26 cellular contexts compared by ENCODE assay signal in the genomic region with DNA sequence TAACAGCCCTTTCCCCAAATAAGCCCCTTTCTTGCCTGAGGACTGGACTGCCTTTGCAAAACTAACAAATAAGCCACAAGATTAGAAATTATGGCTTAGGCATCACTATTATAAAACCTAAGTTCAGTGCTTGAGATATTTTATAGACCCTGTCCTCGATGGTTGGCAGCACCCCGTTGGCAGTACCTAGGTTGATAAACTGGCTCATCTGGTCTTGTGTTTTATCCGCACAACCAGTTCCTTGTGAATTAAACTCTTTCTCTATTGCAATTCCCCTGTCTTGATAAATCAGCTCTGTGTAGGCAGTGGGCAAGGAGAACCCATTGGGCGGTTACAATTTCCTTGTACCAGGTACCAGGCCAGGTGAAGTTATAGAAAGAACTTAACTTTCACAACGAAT. TPM values are rescaled to one million over a fixed set of nuclear protein-coding genes. Genes with fewer than 3 reads are reported as not detected.
A peak's percentile ranks its signal among the peaks of the same experiment; 100 is the strongest.
DNase-seq lines count a peak whose midpoint lies in the region; ATAC-seq and TF ChIP-seq lines count a peak whose summit lies in the region.
"Had no signal": no experiment of that assay in that cellular context is flagged by ENCODE, and none has a peak within 500 bp of the region (broad histone marks: within the 10 kb centered on the region; RNA-seq: fewer than 3 reads in every experiment).

No MANE protein-coding gene starts in this region.

- H3F3A ChIP-seq in PC-3 (ENCODE audit: low read length, unreplicated experiment): peaks cover 27% of the 10 kb centered on the region

- H3K27me3 Mint-ChIP-seq in osteocyte (ENCODE audit: unreplicated experiment): no peaks in the 10 kb centered on the region

- H3K9me3 ChIP-seq in AG04450 (ENCODE audit: control insufficient read depth, insufficient read depth, low read length): no peaks in the 10 kb centered on the region
- no peaks in the 10 kb centered on the region for H3K9me3 ChIP-seq in PC-3 (ENCODE audit: low read length)
- no peaks in the 10 kb centered on the region for H3K9me3 ChIP-seq in mammary epithelial cell (replicated peaks; ENCODE audit: insufficient read depth, low read length)
- H3K9me3 ChIP-seq: BLaER1 treated with 17β-estradiol and CSF1 and Interleukin-3, amounts not matched to agents 10 nM and 100 nM; colonic mucosa; left lung; tibial nerve had no signal

- peak overlapping the region; percentile 78; the same call in 1 of the 2 replicates for H3K9ac ChIP-seq in PC-3 (ENCODE audit: low read length)
- H3K9ac ChIP-seq in mammary epithelial cell (ENCODE audit: insufficient read depth, low read length): no peak overlapping the region
- H3K9ac ChIP-seq: BLaER1 treated with 17β-estradiol and CSF1 and Interleukin-3, amounts not matched to agents 10 nM and 100 nM had no signal

- H3K4me3 Mint-ChIP-seq in osteocyte (ENCODE audit: unreplicated experiment): no peak overlapping the region
- H3K4me3 Mint-ChIP-seq: WTC11 had no signal

- H2AFZ ChIP-seq in PC-3 (ENCODE audit: low read length) (no peak overlapping the region), mammary epithelial cell (ENCODE audit: low read depth, low read length) (no peak overlapping the region)

- peak overlapping the region; percentile 96 for H3K4me2 ChIP-seq in PC-3 (ENCODE audit: low read length)
- H3K4me2 ChIP-seq in mammary epithelial cell (ENCODE audit: insufficient read depth, low read depth, low read length): no peak overlapping the region
- H3K4me2 ChIP-seq: BLaER1 treated with 17β-estradiol and CSF1 and Interleukin-3, amounts not matched to agents 10 nM and 100 nM had no signal

- peaks cover 65% of the 10 kb centered on the region for H3K4me1 ChIP-seq in PC-3 (ENCODE audit: insufficient read depth, low read length)
- peaks cover 58% of the 10 kb centered on the region for H3K4me1 ChIP-seq in mammary epithelial cell (ENCODE audit: insufficient read depth, low read length)

- no peak for ATAC-seq in PC-3
- ATAC-seq: left lung, WTC11 had no signal

- peaks cover 83% of the 10 kb centered on the region for H3K79me2 ChIP-seq in PC-3 (ENCODE audit: low read length)
- H3K79me2 ChIP-seq in mammary epithelial cell (ENCODE audit: insufficient read depth, low read length): peaks cover 78% of the 10 kb centered on the region

- dilution Hi-C loops in mammary epithelial cell (cut with HindIII; ENCODE audit: low sequenced_read_pairs): loop anchor here (10.0 kb wide), 1 partner anchor 47 kb away; no protein-coding TSS in a partner anchor

- H3K9me2 ChIP-seq in PC-3 (replicated peaks; ENCODE audit: low read length): no peaks in the 10 kb centered on the region

- H4K20me1 ChIP-seq in PC-3 (ENCODE audit: low read length) (no peaks in the 10 kb centered on the region), mammary epithelial cell (ENCODE audit: insufficient read depth, low read length) (no peaks in the 10 kb centered on the region)

- BruUV-seq in PC-3 (replicated peaks; lab: Mats Ljungman, UMichigan): no TSS peak
- no TSS peak for BruUV-seq in mammary epithelial cell (replicated peaks; lab: Mats Ljungman, UMichigan)

- CTCF ChIA-PET in AG04450 (lab: Charles Lee): interaction anchor here (2.6 kb wide), 1 partner anchor 9 kb away, joined by 7 read pairs; no protein-coding TSS in a partner anchor
- CTCF ChIA-PET in PC-3 (lab: Charles Lee): no interaction called here
- CTCF ChIA-PET in mammary epithelial cell (lab: Charles Lee; ENCODE audit: low non-redundant PET): no interaction called here

- peaks cover 2% of the 10 kb centered on the region for H3K36me3 Mint-ChIP-seq in osteocyte (ENCODE audit: unreplicated experiment)
- H3K36me3 Mint-ChIP-seq: WTC11 had no signal

- H3K4me3 ChIP-seq in AG04450 (ENCODE audit: low read depth, low read length) (peak overlapping the region; percentile 67), PC-3 (ENCODE audit: low read length) (peak overlapping the region; percentile 64; the same call in 1 of the 2 replicates), mammary epithelial cell (replicated peaks in 1 of 3; ENCODE audit: insufficient read depth in 1 of 3, low read depth in 2 of 3, low read length in 3 of 3) (no peak overlapping the region)
- H3K4me3 ChIP-seq: BLaER1 treated with 17β-estradiol and CSF1 and Interleukin-3, amounts not matched to agents 10 nM and 100 nM; colonic mucosa; left lung; tibial nerve had no signal

- 100% methylated on average over 4 of the region's 5 CpGs for WGBS in mammary epithelial cell (ENCODE audit: low coverage, missing lambda C conversion rate)

- H3K27me3 ChIP-seq in AG04450 (ENCODE audit: control insufficient read depth, insufficient read depth, low read length) (no peaks in the 10 kb centered on the region), PC-3 (ENCODE audit: low read length) (no peaks in the 10 kb centered on the region), mammary epithelial cell (ENCODE audit: insufficient read depth, low read length) (no peaks in the 10 kb centered on the region)
- H3K27me3 ChIP-seq: colonic mucosa, tibial nerve had no signal

- intact Hi-C loops in PC-3 (cut with micrococcal nuclease) (no loop called here), mammary epithelial cell (cut with micrococcal nuclease) (no loop called here)

- peak overlapping the region; percentile 96 for H3K27ac Mint-ChIP-seq in osteocyte (ENCODE audit: unreplicated experiment)
- H3K27ac Mint-ChIP-seq: WTC11 had no signal

- in situ Hi-C loops in mammary epithelial cell (cut with MboI; ENCODE audit: low sequenced_read_pairs in 2 of 2): no loop called here

- POLR2A ChIA-PET in AG04450 (lab: Yijun Ruan, JAX) (no interaction called here), PC-3 (lab: Charles Lee; ENCODE audit: unreplicated experiment) (no interaction called here)

- peaks cover 82% of the 10 kb centered on the region for H3K4me1 Mint-ChIP-seq in osteocyte (ENCODE audit: unreplicated experiment)

- no peak overlapping the region for H3K27ac ChIP-seq in AG04450 (ENCODE audit: low read depth, low read length)
- H3K27ac ChIP-seq in PC-3 (ENCODE audit: low read length): peak overlapping the region; percentile 97
- peak overlapping the region; percentile 99 for H3K27ac ChIP-seq in mammary epithelial cell (ENCODE audit: insufficient read depth, low read depth, low read length)
- H3K27ac ChIP-seq: BLaER1 treated with 17β-estradiol and CSF1 and Interleukin-3, amounts not matched to agents 10 nM and 100 nM; colonic mucosa; left lung; tibial nerve had no signal

- H3K9me3 Mint-ChIP-seq in osteocyte (ENCODE audit: unreplicated experiment): no peaks in the 10 kb centered on the region
- H3K9me3 Mint-ChIP-seq: WTC11 had no signal

- TF ChIP-seq CTCF in AG04450 (IDR thresholded peaks at IDR 0.05; ENCODE audit: low read depth, low read length) (no peak), PC-3 (conservative IDR thresholded peaks at IDR 0.05; ENCODE audit: low read depth, low read length) (no peak), mammary epithelial cell (conservative IDR thresholded peaks at IDR 0.05 in 1 of 2, IDR thresholded peaks at IDR 0.05 in 1 of 2; ENCODE audit: extremely low read depth in 1 of 2, insufficient read depth in 1 of 2, low read depth in 1 of 2, low read length in 2 of 2) (no peak), osteocyte (IDR thresholded peaks at IDR 0.05) (no peak)

- no peaks in the 10 kb centered on the region for H3K36me3 ChIP-seq in PC-3 (ENCODE audit: low read depth, low read length)
- H3K36me3 ChIP-seq in mammary epithelial cell (ENCODE audit: insufficient read depth, low read length): no peaks in the 10 kb centered on the region
- H3K36me3 ChIP-seq: BLaER1 treated with 17β-estradiol and CSF1 and Interleukin-3, amounts not matched to agents 10 nM and 100 nM; colonic mucosa; left lung; tibial nerve had no signal

- no peak for DNase-seq in AG04450 (ENCODE audit: low read depth, low spot score)
- peak; percentile 39 for DNase-seq in PC-3
- DNase-seq in mammary epithelial cell: no peak
- no peak for DNase-seq in osteocyte (ENCODE audit: extremely low spot score, unreplicated experiment)
- DNase-seq in GM19238 (ENCODE audit: insufficient read length, low spot score): no peak
- DNase-seq in NCI-H2029 treated with DMSO at 0.1 percent for 48 hours (lab: John Stamatoyannopoulos, UW): no peak
- no peak for DNase-seq in GM03348 (ENCODE audit: low spot score)
- DNase-seq in hypothalamus (lab: John Stamatoyannopoulos, UW): no peak
- DNase-seq: activated CD4-positive, alpha-beta T cell treated with anti-CD3 and anti-CD28 coated beads, Interleukin-2, amount 50 U/mL, for 1 hour; activated naive CD4-positive, alpha-beta T cell treated with Interleukin-2 at 50 U/mL for 16 hours; activated T-cell treated with anti-CD3 and anti-CD28 coated beads, Interleukin-2, amount 50 U/mL, for 48 hours; colonic mucosa; COR-L47; DMS79 treated with DMSO at 0.1 percent for 48 hours; GF-D8; left lung; mesendoderm; NCI-H1436; Right ventricle myocardium superior; small intestine; stimulated activated CD4-positive, alpha-beta T cell treated with anti-CD3 and anti-CD28 coated beads, Interleukin-2, amount 100 ng/mL, for 24 hours; T-helper 9 cell had no signal

RNA-seq across cellular contexts. Expression of a gene that starts 6.6 kb away (rescaled TPM):
- polyA plus RNA-seq in AG04450 (2011; rRNA removed) (64.3 and 71.0 TPM in 2 replicates), mammary epithelial cell (35.9 TPM)
- 108 and 110 TPM in 2 replicates for polyA minus RNA-seq in AG04450 (2011; rRNA and poly(A)+ RNA removed)
- total RNA-seq in PC-3 (2014; rRNA removed) (32.0 and 39.9 TPM in 2 replicates), mammary epithelial cell (10 to 100 TPM; 67.5 to 71.3 TPM), osteocyte (59.6 and 75.2 TPM in 2 replicates)
- polyA minus RNA-seq in mammary epithelial cell: 57.5 TPM

RNA-seq across cellular contexts. Expression of a gene that starts 40.4 kb away (rescaled TPM):
- not detected in 2 replicates for polyA plus RNA-seq in AG04450 (2011; rRNA removed)
- 0.23 TPM in 1 of 2 replicates, not detected in the other for polyA minus RNA-seq in AG04450 (2011; rRNA and poly(A)+ RNA removed)
- total RNA-seq in PC-3 (2014; rRNA removed): 0.40 and 1.7 TPM in 2 replicates
- 10 to 100 TPM in 1 of 2 donors, 1 to 10 TPM in 1; 9.2 to 15.0 TPM for total RNA-seq in mammary epithelial cell
- 18.5 TPM for polyA plus RNA-seq in mammary epithelial cell
- polyA minus RNA-seq in mammary epithelial cell: not detected
- total RNA-seq in osteocyte: not detected in 2 replicates
- total RNA-seq: renal cortical epithelial cell, WTC11 had no signal

Comparison
In these comparisons a context has a peak if more than half of its experiments do, and no peak if none do; other contexts are left out.
1. H3K4me3 ChIP-seq: peak in AG04450 (single experiment) and PC-3 (single experiment); none in mammary epithelial cell (0 of 3).